In genomic region chr12:110222433-110222832, GRCh38 we compare ENCODE assay signal across 17 cellular contexts. TPM values are rescaled to one million over a fixed set of nuclear protein-coding genes. Genes with fewer than 3 reads are reported as not detected.
DNase-seq lines count a peak whose midpoint lies in the region; ATAC-seq, FAIRE-seq and TF ChIP-seq lines count a peak whose summit lies in the region.
"Had no signal": no experiment of that assay in that cellular context is flagged by ENCODE, and none has a peak within 500 bp of the region (broad histone marks: within the 10 kb centered on the region; RNA-seq: fewer than 3 reads in every experiment).

No MANE protein-coding gene starts in this region.

- H3K9ac ChIP-seq in SK-N-MC (ENCODE audit: insufficient read length) = no peak overlapping the region
- no peak overlapping the region for H3K9ac ChIP-seq in kidney (ENCODE audit: low read length in 2 of 2)

- H3K36me3 ChIP-seq in SK-N-MC (ENCODE audit: insufficient read depth, low read length) (peaks cover 4% of the 10 kb centered on the region), thoracic aorta (no peaks in the 10 kb centered on the region), kidney (ENCODE audit: control insufficient read depth in 1 of 2, insufficient read depth in 2 of 2, low read length in 2 of 2) (no peaks in the 10 kb centered on the region)

- ATAC-seq in A549 = no peak
- ATAC-seq in thoracic aorta (ENCODE audit: insufficient number of reproducible peaks, low FRiP score, low read depth) = no peak
- ATAC-seq: K562 had no signal

- intact Hi-C loops in kidney (cut with DNase I) = no loop called here

- H3K27ac ChIP-seq in A549 (peak overlapping the region; percentile 80 to 90), SK-N-MC (peak overlapping the region; percentile 34), thoracic aorta (peak overlapping the region; percentile 67 to 78), kidney (ENCODE audit: low read depth in 2 of 2, low read length in 2 of 2) (peak overlapping the region in 1 of 2 donors; percentile 41)

- H3K4me1 ChIP-seq in A549 (peaks cover 56% of the 10 kb centered on the region), thoracic aorta (ENCODE audit: control insufficient read depth in 1 of 2, low read depth in 2 of 2) (peaks cover 31 to 50% of the 10 kb centered on the region in 2 donors), kidney (ENCODE audit: control insufficient read depth in 1 of 2, insufficient read depth in 1 of 2, low read depth in 1 of 2, low read length in 2 of 2) (peaks cover 7 to 8% of the 10 kb centered on the region in 2 donors)

- TF ChIP-seq CTCF in A549 (IDR thresholded peaks at IDR 0.05) (no peak), fibroblast of the aortic adventitia (IDR thresholded peaks at IDR 0.05; ENCODE audit: insufficient read depth, low read length) (no peak), thoracic aorta (IDR thresholded peaks at IDR 0.05) (no peak), kidney (IDR thresholded peaks at IDR 0.05; ENCODE audit: borderline replicate concordance, extremely low read depth, insufficient read depth) (no peak)

- H3K4me3 ChIP-seq in A549 = no peak overlapping the region
- no peak overlapping the region for H3K4me3 ChIP-seq in SK-N-MC
- H3K4me3 ChIP-seq in fibroblast of the aortic adventitia (ENCODE audit: low read depth, low read length) = no peak overlapping the region
- H3K4me3 ChIP-seq in thoracic aorta = no peak overlapping the region
- H3K4me3 ChIP-seq in kidney (ENCODE audit: low read length in 2 of 2) = no peak overlapping the region
- H3K4me3 ChIP-seq: K562 had no signal

- H3K4me2 ChIP-seq in A549 = peak overlapping the region; percentile 0; the same call in 2 of the 3 replicates

- no peak for TF ChIP-seq POLR2A in A549 (IDR thresholded peaks at IDR 0.05; ENCODE audit: low read length)

- FAIRE-seq in A549 (lab: Jason Lieb, UNC) (no peak), kidney (lab: Jason Lieb, UNC) (no peak)
- FAIRE-seq: H54, K562 had no signal

- POLR2A ChIA-PET in A549 (lab: Yijun Ruan, JAX) = no interaction called here

- CTCF ChIA-PET in A549 (lab: Yijun Ruan, JAX) = interaction anchor here (0.6 to 9.6 kb wide), 5 partner anchors 14 to 209 kb away, joined by 3 to 100 read pairs (median 3); no protein-coding TSS in a partner anchor

- no peaks in the 10 kb centered on the region for H3K27me3 ChIP-seq in thoracic aorta (replicated peaks; ENCODE audit: insufficient read depth)

- DNase-seq in A549 (ENCODE audit: low read depth in 1 of 2, low spot score in 1 of 2) = no peak
- no peak for DNase-seq in SK-N-MC (ENCODE audit: low read depth, low spot score)
- peak; percentile 27 for DNase-seq in fibroblast of the aortic adventitia (ENCODE audit: low read depth)
- no peak for DNase-seq in thoracic aorta (ENCODE audit: low spot score)
- DNase-seq in kidney = no peak
- no peak for DNase-seq in NCI-H526 treated with DMSO at 0.1 percent for 48 hours (lab: John Stamatoyannopoulos, UW)
- no peak for DNase-seq in occipital lobe (lab: John Stamatoyannopoulos, UW)
- DNase-seq: Caco-2, EL, HFFc6, NCI-H187, NCI-H226, NCI-H69, OCI-M1, RPMI8226 had no signal

- TF ChIP-seq RAD21 in A549 (conservative IDR thresholded peaks at IDR 0.05 in 1 of 2, IDR thresholded peaks at IDR 0.05 in 1 of 2) = no peak

- TF ChIP-seq EP300 in A549 (IDR thresholded peaks at IDR 0.05) = no peak

- H3K9me3 ChIP-seq in A549 (no peaks in the 10 kb centered on the region), SK-N-MC (ENCODE audit: low read depth, low read length) (no peaks in the 10 kb centered on the region), thoracic aorta (no peaks in the 10 kb centered on the region), kidney (ENCODE audit: control insufficient read depth in 1 of 2, low read length in 2 of 2) (no peaks in the 10 kb centered on the region)
- H3K9me3 ChIP-seq: Caco-2 had no signal

- WGBS in A549 (ENCODE audit: missing lambda C conversion rate) = 68% methylated on average over 1 of the region's 1 CpG

TF ChIP-seq in A549, 52 proteins besides CTCF, POLR2A, EP300 and RAD21:
- TF ChIP-seq FOXS1 (CRISPR knock-in tag; IDR thresholded peaks at IDR 0.05) = no peak
- TF ChIP-seq HOXB13 (CRISPR knock-in tag; IDR thresholded peaks at IDR 0.05; ENCODE audit: low read depth) = no peak
- TF ChIP-seq HDAC2 (IDR thresholded peaks at IDR 0.05) = no peak
- no peak for TF ChIP-seq JUNB (IDR thresholded peaks at IDR 0.05)
- no peak for TF ChIP-seq KDM5A (IDR thresholded peaks at IDR 0.05)
- TF ChIP-seq RCOR1 (IDR thresholded peaks at IDR 0.05; ENCODE audit: low read depth, low read length) = no peak
- TF ChIP-seq MAX (IDR thresholded peaks at IDR 0.05) = no peak
- no peak for TF ChIP-seq PHF8 (IDR thresholded peaks at IDR 0.05; ENCODE audit: borderline replicate concordance, low read depth)
- no peak for TF ChIP-seq ELK1 (IDR thresholded peaks at IDR 0.05; ENCODE audit: low read depth, low read length)
- TF ChIP-seq CHD2 (IDR thresholded peaks at IDR 0.05; ENCODE audit: low read length, partially characterized antibody) = no peak
- TF ChIP-seq SMC3 (IDR thresholded peaks at IDR 0.05) = no peak
- no peak for TF ChIP-seq SREBF2 (IDR thresholded peaks at IDR 0.05)
- no peak for TF ChIP-seq MAZ (IDR thresholded peaks at IDR 0.05; ENCODE audit: borderline replicate concordance, low read depth, low read length)
- no peak for TF ChIP-seq HEYL (CRISPR knock-in tag; IDR thresholded peaks at IDR 0.05)
- no peak for TF ChIP-seq RFX5 (IDR thresholded peaks at IDR 0.05)

RNA-seq across cellular contexts. Expression of gene ATP2A2, which starts 58.6 kb away (rescaled TPM):
- polyA plus RNA-seq in A549 (2011; rRNA removed) = 415 and 431 TPM in 2 replicates
- 264 and 317 TPM in 2 replicates for polyA plus RNA-seq in A549 (2012; cell fraction: cytosol; rRNA removed)
- polyA plus RNA-seq in A549 (2012; cell fraction: nucleus; rRNA removed) = 658 and 717 TPM in 2 replicates
- polyA plus RNA-seq in A549 (2017; fragmentation: RNase III; extraction: RNeasy Plus Mini Kit Qiagen cat#74134 plus additional on column Dnase treatment) = 328 to 356 TPM (median 342 TPM) in 3 replicates
- 375 and 407 TPM in 2 replicates for polyA minus RNA-seq in A549 (2011; rRNA and poly(A)+ RNA removed)
- total RNA-seq in fibroblast of the aortic adventitia (ENCODE audit: low replicate concordance) = 99.7 and 139 TPM in 2 replicates
- total RNA-seq in thoracic aorta = 100 to 1,000 TPM; 226 to 290 TPM
- total RNA-seq in kidney = 221 TPM
- 37.2 TPM for polyA plus RNA-seq in kidney (ENCODE audit: insufficient read depth, low read depth, low replicate concordance)
- 161 TPM for total RNA-seq in occipital lobe
